ENCODE assay signal across 1 cellular context in the genomic region with DNA sequence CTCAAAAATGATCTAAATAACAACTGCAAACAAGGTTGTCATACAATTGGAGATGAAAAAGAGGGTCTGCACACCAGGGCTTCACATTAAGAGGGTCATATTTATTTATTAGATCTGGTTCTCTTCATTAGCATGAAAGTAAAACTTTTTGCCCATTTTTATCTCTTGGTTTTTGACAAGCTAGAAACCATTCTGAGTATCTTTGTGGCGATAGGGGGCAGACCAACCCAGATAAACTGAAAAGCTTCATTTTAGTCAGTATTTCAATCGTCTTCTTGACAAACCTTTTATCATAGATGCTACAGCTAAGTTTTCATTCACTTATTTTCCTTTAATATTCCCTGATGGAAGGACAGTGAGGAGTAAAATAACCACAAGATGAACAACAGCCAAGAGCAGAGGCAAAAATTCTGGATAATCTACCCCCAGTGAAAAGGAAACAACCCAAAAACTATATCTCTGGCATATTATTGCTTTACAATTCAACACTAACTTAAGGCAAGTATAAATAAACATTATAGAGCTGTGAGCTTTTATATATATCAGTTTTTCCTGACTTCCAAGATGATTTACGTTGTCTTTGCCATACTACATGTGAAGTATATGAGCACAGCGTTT.
TF ChIP-seq lines count a peak whose summit lies in the region.

No MANE protein-coding gene starts in this region.

TF ChIP-seq in GM23338, 12 proteins besides CTCF, POLR2A, EP300 and RAD21 (continued from another document):
- TF ChIP-seq REST (IDR thresholded peaks at IDR 0.05; ENCODE audit: unreplicated experiment) (no peak), NANOG (IDR thresholded peaks at IDR 0.05; ENCODE audit: borderline replicate concordance) (no peak), ETS1 (IDR thresholded peaks at IDR 0.05) (no peak), EZH2 (IDR thresholded peaks at IDR 0.05; ENCODE audit: low read depth, unreplicated experiment) (no peak), JUNB (IDR thresholded peaks at IDR 0.05; ENCODE audit: unreplicated experiment) (no peak)
TF ChIP-seq in GM23338: peak in this region for 0.
